Comparison of ENCODE assay signal across 19 cellular contexts in the genomic region with DNA sequence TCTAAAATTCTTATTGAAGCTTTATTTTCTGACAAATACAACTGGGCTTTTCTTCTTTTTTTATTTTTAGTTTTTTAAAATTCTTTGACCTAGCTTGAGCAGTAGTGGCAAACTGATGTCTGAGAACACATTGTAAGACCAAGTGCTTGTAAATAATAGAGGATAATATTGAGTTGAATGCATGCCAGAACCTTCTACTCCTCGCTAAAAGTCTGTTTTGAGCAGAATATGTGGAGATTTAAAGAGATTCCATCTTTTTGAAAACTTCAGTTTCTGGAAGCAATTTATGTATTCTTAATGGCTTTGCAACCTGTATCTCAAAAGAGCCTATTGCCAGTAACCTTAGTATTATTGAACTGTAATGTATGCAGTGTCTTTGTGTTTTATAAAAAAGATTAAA.
"Had no signal": no experiment of that assay in that cellular context is flagged by ENCODE, and none has a peak within 500 bp of the region (broad histone marks: within the 10 kb centered on the region; RNA-seq: fewer than 3 reads in every experiment).

No MANE protein-coding gene starts in this region.

- H3K27ac ChIP-seq: colonic mucosa, esophagus muscularis mucosa, foreskin keratinocyte, gastroesophageal sphincter, heart left ventricle, hepatocyte, left lung, lower lobe of right lung had no signal

- H3K36me3 ChIP-seq: colonic mucosa, esophagus muscularis mucosa, gastroesophageal sphincter, heart left ventricle, left lung, lower lobe of right lung had no signal

- ATAC-seq: foreskin keratinocyte, gastroesophageal sphincter, heart left ventricle, left cardiac atrium, left lung, left ventricle myocardium superior, lower lobe of right lung, mucosa of descending colon had no signal

- DNase-seq: colonic mucosa; dermis blood vessel endothelial cell; dorsolateral prefrontal cortex; effector CD4-positive, alpha-beta T cell; effector memory CD4-positive, alpha-beta T cell; foreskin keratinocyte; heart left ventricle; hypothalamus; immature natural killer cell; left cardiac atrium; left lung; left ventricle myocardium superior; lower lobe of right lung; mesenchymal stem cell; mucosa of descending colon; naive B cell had no signal

- H3K4me3 ChIP-seq: colonic mucosa, dorsolateral prefrontal cortex, esophagus muscularis mucosa, gastroesophageal sphincter, heart left ventricle, hepatocyte, left lung, lower lobe of right lung, mucosa of descending colon had no signal

- H3K27me3 ChIP-seq: colonic mucosa, dorsolateral prefrontal cortex, esophagus muscularis mucosa, foreskin keratinocyte, gastroesophageal sphincter, heart left ventricle, hepatocyte, left lung had no signal
